22 cellular contexts compared by ENCODE assay signal in genomic region chr19:36894849-36895383, GRCh38.
"Had no signal": no experiment of that assay in that cellular context is flagged by ENCODE, and none has a peak within 500 bp of the region (broad histone marks: within the 10 kb centered on the region; RNA-seq: fewer than 3 reads in every experiment).

No MANE protein-coding gene starts in this region.

- H3K27me3 ChIP-seq: brain microvascular endothelial cell, cardiac muscle cell had no signal

- H3K27me3 Mint-ChIP-seq: activated CD8-positive, alpha-beta T cell treated with anti-CD3 and anti-CD28 coated beads for 36 hours had no signal

- ATAC-seq: activated CD4-positive, CD25-positive, alpha-beta regulatory T cell treated with anti-CD3 and anti-CD28 coated beads, Interleukin-2, amount 50 U/mL, for 24 hours; activated CD8-positive, alpha-beta T cell treated with anti-CD3 and anti-CD28 coated beads for 36 hours; activated T-cell treated with anti-CD3 and anti-CD28 coated beads, Interleukin-2, amount 50 U/mL, for 72 hours had no signal

- DNase-seq: activated CD4-positive, alpha-beta T cell treated with anti-CD3 and anti-CD28 coated beads for 4 hours; activated CD8-positive, alpha-beta memory T cell treated with anti-CD3 and anti-CD28 coated beads, Interleukin-2, amount 50 U/mL, for 4 hours; activated CD8-positive, alpha-beta T cell treated with anti-CD3 and anti-CD28 coated beads for 36 hours; activated naive CD4-positive, alpha-beta T cell treated with anti-CD3 and anti-CD28 coated beads, Interleukin-2, amount 50 U/mL, for 16 hours; activated T-cell treated with anti-CD3 and anti-CD28 coated beads, Interleukin-2, amount 50 U/mL, for 72 hours; brain microvascular endothelial cell; Karpas-422; MM.1S; NCI-H1105; NCI-H1436; NCI-H1694 treated with DMSO at 0.1 percent for 48 hours; NCI-H2029 treated with DMSO at 0.1 percent for 48 hours; NCI-H345; NCI-H510A; NCI-H69; NK-92 treated with Interleukin-12 subunit alpha and Interleukin-12 subunit beta, amount 100 ng/mL, for 24 hours; OCI-M1; SHP77 had no signal

- H3K4me3 ChIP-seq: cardiac muscle cell had no signal

- H3K27ac Mint-ChIP-seq: activated CD8-positive, alpha-beta T cell treated with anti-CD3 and anti-CD28 coated beads for 36 hours; activated T-cell treated with anti-CD3 and anti-CD28 coated beads, Interleukin-2, amount 50 U/mL, for 72 hours; T-helper 1 cell treated with Interleukin-12 subunit alpha and Interleukin-12 subunit beta and Interleukin-4 antibody, amounts not matched to agents 30 μg/mL and 1 μg/mL, for 36 hours had no signal

- H3K4me3 Mint-ChIP-seq: activated CD8-positive, alpha-beta T cell treated with anti-CD3 and anti-CD28 coated beads for 36 hours; activated T-cell treated with anti-CD3 and anti-CD28 coated beads, Interleukin-2, amount 50 U/mL, for 72 hours; T-helper 1 cell treated with Interleukin-12 subunit alpha and Interleukin-12 subunit beta and Interleukin-4 antibody, amounts not matched to agents 30 μg/mL and 1 μg/mL, for 36 hours had no signal

- H3K27ac ChIP-seq: brain microvascular endothelial cell, cardiac muscle cell had no signal

- FAIRE-seq: RCC 7860 had no signal
